In the genomic region with DNA sequence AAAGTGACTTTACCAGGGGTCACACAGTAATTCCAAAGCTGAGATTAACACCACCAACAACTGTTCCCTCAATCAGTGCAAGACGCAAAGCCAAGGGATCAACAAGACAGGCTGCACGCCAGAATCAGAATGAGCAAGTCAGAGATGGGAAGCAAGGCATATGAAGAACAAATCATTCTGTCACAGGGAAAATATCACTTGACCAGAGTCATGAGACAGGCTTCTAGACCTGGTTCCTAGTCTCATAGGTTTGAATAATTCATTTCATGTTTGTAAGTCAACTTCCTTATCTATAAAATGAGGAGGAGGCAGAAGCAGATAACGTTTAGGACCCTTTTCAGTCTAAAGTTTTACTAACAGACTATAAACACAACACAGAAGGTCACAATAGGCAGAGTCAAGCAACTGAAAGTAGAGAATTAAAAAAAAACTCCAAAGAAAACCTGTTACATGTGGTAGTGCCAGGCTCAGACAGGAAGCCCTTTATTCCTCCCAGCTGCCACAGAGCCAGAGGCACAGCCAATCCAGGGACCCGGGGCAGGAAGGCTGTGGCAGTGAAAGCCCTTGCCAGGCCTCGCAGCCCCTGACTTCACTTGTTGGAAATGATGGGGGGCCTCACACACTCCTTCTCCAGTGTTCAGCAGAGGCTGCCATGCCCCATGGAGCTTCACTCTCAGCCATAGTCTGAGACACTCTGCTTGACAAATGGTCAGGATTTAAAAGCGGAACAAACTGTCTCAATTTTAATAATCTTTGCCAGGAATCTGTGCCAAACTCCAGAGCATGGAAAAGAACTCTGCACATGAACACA, we compare ENCODE assay signal across 9 cellular contexts. TPM values are rescaled to one million over a fixed set of nuclear protein-coding genes. Genes with fewer than 3 reads are reported as not detected.
DNase-seq lines count a peak whose midpoint lies in the region; ATAC-seq and TF ChIP-seq lines count a peak whose summit lies in the region.
"Had no signal": no experiment of that assay in that cellular context is flagged by ENCODE, and none has a peak within 500 bp of the region (broad histone marks: within the 10 kb centered on the region; RNA-seq: fewer than 3 reads in every experiment).

No MANE protein-coding gene starts in this region.

- no peaks in the 10 kb centered on the region for H3K36me3 Mint-ChIP-seq in activated T-cell treated with anti-CD3 and anti-CD28 coated beads, Interleukin-2, amount 50 U/mL, for 72 hours (ENCODE audit: insufficient read depth in 2 of 2)

- no peak for TF ChIP-seq POLR2A in spleen (IDR thresholded peaks at IDR 0.05)

- no peaks in the 10 kb centered on the region for H3K9me3 ChIP-seq in spleen

- no peaks in the 10 kb centered on the region for H3K27me3 Mint-ChIP-seq in activated T-cell treated with anti-CD3 and anti-CD28 coated beads, Interleukin-2, amount 50 U/mL, for 72 hours (ENCODE audit: low read depth)

- no peaks in the 10 kb centered on the region for H3K9me3 Mint-ChIP-seq in activated T-cell treated with anti-CD3 and anti-CD28 coated beads, Interleukin-2, amount 50 U/mL, for 72 hours

- TF ChIP-seq CTCF in spleen (IDR thresholded peaks at IDR 0.05 in 8 of 11, conservative IDR thresholded peaks at IDR 0.05 in 3 of 11) = no peak

- peaks cover 0 to 29% (median 12%) of the 10 kb centered on the region in 6 donors for H3K4me1 ChIP-seq in spleen

- peak; percentile 53 for ATAC-seq in HG02885 (IDR thresholded peaks at IDR 0.05; ENCODE audit: poor library complexity, unreplicated experiment)
- ATAC-seq in activated T-cell treated with anti-CD3 and anti-CD28 coated beads, Interleukin-2, amount 50 U/mL, for 72 hours (replicated peaks in 1 of 2) = no peak

- intact Hi-C loops in spleen (cut with DNase I; ENCODE audit: low total_unique reads) = loop anchor here (5.0 kb wide), 1 partner anchor 35 kb away; no protein-coding TSS in a partner anchor

- no peak overlapping the region for H3K27ac Mint-ChIP-seq in activated T-cell treated with anti-CD3 and anti-CD28 coated beads, Interleukin-2, amount 50 U/mL, for 72 hours

- H3K4me1 Mint-ChIP-seq in activated T-cell treated with anti-CD3 and anti-CD28 coated beads, Interleukin-2, amount 50 U/mL, for 72 hours (ENCODE audit: low read depth) = no peaks in the 10 kb centered on the region

- H3K4me3 Mint-ChIP-seq in activated T-cell treated with anti-CD3 and anti-CD28 coated beads, Interleukin-2, amount 50 U/mL, for 72 hours = no peak overlapping the region

- no peaks in the 10 kb centered on the region for H3K36me3 ChIP-seq in spleen

- no peak overlapping the region for H3K4me3 ChIP-seq in spleen

- DNase-seq in anterior cingulate cortex (lab: John Stamatoyannopoulos, UW) = peak in 53 of 58 donors; percentile 5 to 88 (median 59)
- peak in 48 of 51 donors; percentile 5 to 86 (median 58) for DNase-seq in hypothalamus (lab: John Stamatoyannopoulos, UW)
- DNase-seq in spleen = peak; percentile 75
- DNase-seq in T-helper 1 cell = no peak
- no peak for DNase-seq in effector CD4-positive, alpha-beta T cell
- DNase-seq in NCI-H2227 treated with DMSO at 0.1 percent for 48 hours (lab: John Stamatoyannopoulos, UW) = no peak
- DNase-seq in activated T-cell treated with anti-CD3 and anti-CD28 coated beads, Interleukin-2, amount 50 U/mL, for 72 hours = no peak
- DNase-seq: amniotic stem cell had no signal

- H3K27ac ChIP-seq in spleen = peak overlapping the region in 7 of 8 donors; percentile 7 to 78 (median 71)

- H3K27me3 ChIP-seq in spleen (replicated peaks in 1 of 7) = no peaks in the 10 kb centered on the region

- 29 to 39% (median 30%) methylated on average over 6 of the region's 6 CpGs for WGBS in spleen, 5 donors

RNA-seq across cellular contexts. Expression of a gene that starts 29.2 kb away (rescaled TPM):
- 100 to 1,000 TPM; 131 to 236 (median 190) TPM for total RNA-seq in spleen
- 10 to 100 TPM; 16.5 to 31.0 (median 21.2) TPM for polyA plus RNA-seq in spleen
- total RNA-seq in activated T-cell treated with anti-CD3 and anti-CD28 coated beads, Interleukin-2, amount 50 U/mL, for 72 hours = 10 to 100 TPM; 11.2 to 11.9 TPM

Comparison
In these comparisons a context has a peak if more than half of its experiments do, and no peak if none do; other contexts are left out.
1. DNase-seq: peak in anterior cingulate cortex (53 of 58), hypothalamus (48 of 51) and spleen (single experiment); none in T-helper 1 cell (0 of 5), effector CD4-positive, alpha-beta T cell (single experiment), NCI-H2227 treated with DMSO at 0.1 percent for 48 hours (single experiment) and activated T-cell treated with anti-CD3 and anti-CD28 coated beads, Interleukin-2, amount 50 U/mL, for 72 hours (0 of 2).
2. RNA of a gene that starts 29.2 kb away (total RNA-seq): 131 to 236 TPM in spleen; 11.2 to 11.9 TPM in activated T-cell treated with anti-CD3 and anti-CD28 coated beads, Interleukin-2, amount 50 U/mL, for 72 hours; every median in the first group is over 10 times any median in the second.